15 cellular contexts compared by ENCODE assay signal in genomic region chr1:221699582-221700519, GRCh38. TPM values are rescaled to one million over a fixed set of nuclear protein-coding genes. Genes with fewer than 3 reads are reported as not detected.
DNase-seq lines count a peak whose midpoint lies in the region; TF ChIP-seq lines count a peak whose summit lies in the region.
"Had no signal": no experiment of that assay in that cellular context is flagged by ENCODE, and none has a peak within 500 bp of the region (broad histone marks: within the 10 kb centered on the region; RNA-seq: fewer than 3 reads in every experiment).

No MANE protein-coding gene starts in this region.

- no peak for DNase-seq in AG04450 (ENCODE audit: low read depth, low spot score)
- DNase-seq in GM04503 (ENCODE audit: low read depth) = peak; percentile 62
- DNase-seq in astrocyte of the hippocampus (ENCODE audit: low read depth, low spot score) = peak; percentile 75
- peak; percentile 22 for DNase-seq in hepatic stellate cell (ENCODE audit: low spot score)
- DNase-seq in SKM-1 (lab: John Stamatoyannopoulos, UW; ENCODE audit: unreplicated experiment) = no peak
- DNase-seq in stimulated activated naive CD4-positive, alpha-beta T cell (lab: John Stamatoyannopoulos, UW) = no peak
- no peak for DNase-seq in NCI-H2196 (lab: John Stamatoyannopoulos, UW; ENCODE audit: unreplicated experiment)
- DNase-seq in activated naive CD8-positive, alpha-beta T cell treated with anti-CD3 and anti-CD28 coated beads for 36 hours = no peak
- DNase-seq: ACHN; activated CD4-positive, alpha-beta T cell treated with anti-CD3 and anti-CD28 coated beads, Interleukin-2, amount 50 U/mL, for 48 hours; amygdala; left ventricle myocardium superior; naive thymus-derived CD4-positive, alpha-beta T cell had no signal

- no peak overlapping the region for H3K4me3 ChIP-seq in AG04450 (ENCODE audit: low read depth, low read length)
- H3K4me3 ChIP-seq: HAP-1, thoracic aorta had no signal

- no peaks in the 10 kb centered on the region for H3K27me3 Mint-ChIP-seq in activated naive CD8-positive, alpha-beta T cell treated with anti-CD3 and anti-CD28 coated beads for 36 hours
- H3K27me3 Mint-ChIP-seq: naive thymus-derived CD4-positive, alpha-beta T cell had no signal

- peaks cover 40% of the 10 kb centered on the region for H3K36me3 Mint-ChIP-seq in activated naive CD8-positive, alpha-beta T cell treated with anti-CD3 and anti-CD28 coated beads for 36 hours

- H3K4me1 Mint-ChIP-seq in activated naive CD8-positive, alpha-beta T cell treated with anti-CD3 and anti-CD28 coated beads for 36 hours = peaks cover 7% of the 10 kb centered on the region

- H3K9me3 Mint-ChIP-seq in activated naive CD8-positive, alpha-beta T cell treated with anti-CD3 and anti-CD28 coated beads for 36 hours = no peaks in the 10 kb centered on the region

- no peak overlapping the region for H3K27ac Mint-ChIP-seq in activated naive CD8-positive, alpha-beta T cell treated with anti-CD3 and anti-CD28 coated beads for 36 hours
- H3K27ac Mint-ChIP-seq: naive thymus-derived CD4-positive, alpha-beta T cell had no signal

- H3K9me3 ChIP-seq in AG04450 (ENCODE audit: control insufficient read depth, insufficient read depth, low read length) = no peaks in the 10 kb centered on the region
- H3K9me3 ChIP-seq: HAP-1, thoracic aorta had no signal

- CTCF ChIA-PET in AG04450 (lab: Charles Lee) = interaction anchor here (0.5 to 2.5 kb wide), 3 partner anchors 198 to 756 kb away, joined by 3 to 12 read pairs (median 4); no protein-coding TSS in a partner anchor

- no peaks in the 10 kb centered on the region for H3K27me3 ChIP-seq in AG04450 (ENCODE audit: control insufficient read depth, insufficient read depth, low read length)

- peak overlapping the region; percentile 22 for H3K27ac ChIP-seq in AG04450 (ENCODE audit: low read depth, low read length)
- H3K27ac ChIP-seq: thoracic aorta had no signal

- POLR2A ChIA-PET in AG04450 (lab: Yijun Ruan, JAX) = no interaction called here

- TF ChIP-seq CTCF in AG04450 (IDR thresholded peaks at IDR 0.05; ENCODE audit: low read depth, low read length) = no peak

- H3K4me3 Mint-ChIP-seq in activated naive CD8-positive, alpha-beta T cell treated with anti-CD3 and anti-CD28 coated beads for 36 hours = no peak overlapping the region
- H3K4me3 Mint-ChIP-seq: naive thymus-derived CD4-positive, alpha-beta T cell had no signal

RNA-seq across cellular contexts. Expression of gene DUSP10, which starts 42.0 kb away (rescaled TPM):
- 34.2 and 35.9 TPM in 2 replicates for polyA plus RNA-seq in AG04450 (2011; rRNA removed)
- 61.0 and 74.2 TPM in 2 replicates for polyA minus RNA-seq in AG04450 (2011; rRNA and poly(A)+ RNA removed)
- total RNA-seq in activated naive CD8-positive, alpha-beta T cell treated with anti-CD3 and anti-CD28 coated beads for 36 hours = 10 to 100 TPM; 32.7 to 33.0 TPM

Comparison
In these comparisons a context has a peak if more than half of its experiments do, and no peak if none do; other contexts are left out.
1. DNase-seq: peak in GM04503 (single experiment), astrocyte of the hippocampus (single experiment) and hepatic stellate cell (single experiment); none in AG04450 (single experiment), SKM-1 (single experiment), stimulated activated naive CD4-positive, alpha-beta T cell (0 of 6), NCI-H2196 (single experiment) and activated naive CD8-positive, alpha-beta T cell treated with anti-CD3 and anti-CD28 coated beads for 36 hours (single experiment).